In genomic region chr1:95072117-95072516, GRCh38 we compare ENCODE assay signal across 2 cellular contexts.
TF ChIP-seq lines count a peak whose summit lies in the region.

No MANE protein-coding gene starts in this region.

TF ChIP-seq in SK-N-SH, 30 proteins besides CTCF, POLR2A, EP300 and RAD21 (continued from another document):
- no peak for TF ChIP-seq TAF1 (IDR thresholded peaks at IDR 0.05; ENCODE audit: borderline replicate concordance, low read depth, low read length)

TF ChIP-seq in SK-N-SH treated with all-trans-retinoic acid at 6 μM for 48 hours, 23 proteins besides CTCF, POLR2A, EP300 and RAD21 (continued from another document):
- no peak for TF ChIP-seq TSHZ2 (CRISPR knock-in tag; IDR thresholded peaks at IDR 0.05)
- no peak for TF ChIP-seq GLIS3 (CRISPR knock-in tag; IDR thresholded peaks at IDR 0.05)
- TF ChIP-seq TOX (CRISPR knock-in tag; IDR thresholded peaks at IDR 0.05; ENCODE audit: borderline replicate concordance): no peak
- no peak for TF ChIP-seq ZNF8 (CRISPR knock-in tag; IDR thresholded peaks at IDR 0.05)
- TF ChIP-seq ZNF70 (CRISPR knock-in tag; IDR thresholded peaks at IDR 0.05): no peak
- TF ChIP-seq TCF4 (CRISPR knock-in tag; IDR thresholded peaks at IDR 0.05; ENCODE audit: borderline replicate concordance): no peak
- no peak for TF ChIP-seq ISL1 (CRISPR knock-in tag; IDR thresholded peaks at IDR 0.05)
- no peak for TF ChIP-seq RARB (CRISPR knock-in tag; IDR thresholded peaks at IDR 0.05)
- TF ChIP-seq PATZ1 (CRISPR knock-in tag; IDR thresholded peaks at IDR 0.05; ENCODE audit: borderline replicate concordance): no peak
- TF ChIP-seq ARNTL (CRISPR knock-in tag; IDR thresholded peaks at IDR 0.05; ENCODE audit: borderline replicate concordance, low read depth): no peak
- no peak for TF ChIP-seq ZFP3 (CRISPR knock-in tag; IDR thresholded peaks at IDR 0.05)
